ENCODE assay signal across 8 cellular contexts in the genomic region with DNA sequence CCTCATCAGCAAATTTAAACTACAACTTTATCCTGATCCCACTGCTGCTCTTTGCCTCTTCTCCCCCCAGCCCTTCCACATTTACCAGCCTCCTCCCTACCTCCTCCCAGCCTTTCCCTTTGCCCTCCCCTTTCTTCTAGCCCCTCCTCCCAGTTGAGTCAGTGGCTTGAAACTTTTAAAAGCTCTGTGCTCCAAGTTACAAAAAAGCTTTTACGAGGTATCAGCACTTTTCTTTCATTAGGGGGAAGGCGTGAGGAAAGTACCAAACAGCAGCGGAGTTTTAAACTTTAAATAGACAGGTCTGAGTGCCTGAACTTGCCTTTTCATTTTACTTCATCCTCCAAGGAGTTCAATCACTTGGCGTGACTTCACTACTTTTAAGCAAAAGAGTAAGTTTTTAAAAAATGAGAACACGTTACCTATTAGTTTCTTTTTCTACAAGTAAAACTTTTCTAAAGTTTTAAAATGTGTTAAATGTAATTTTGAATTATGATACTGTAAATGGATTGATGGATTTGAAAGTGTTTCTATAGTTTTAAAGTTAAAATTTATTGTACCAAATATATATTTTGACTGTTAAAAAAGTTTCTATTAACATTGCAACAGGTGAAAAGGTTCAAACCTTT. TPM values are rescaled to one million over a fixed set of nuclear protein-coding genes. Genes with fewer than 3 reads are reported as not detected.
DNase-seq lines count a peak whose midpoint lies in the region; ATAC-seq and TF ChIP-seq lines count a peak whose summit lies in the region.

A gene (plus strand): TSS at position 203 of the 626 bp plus-strand sequence. CDS start 11,202 bp downstream, outside the sequence.

- H3K27ac ChIP-seq in psoas muscle, result peak within 1 kb of the TSS; percentile 39

- H3K27ac Mint-ChIP-seq in activated T-cell treated with anti-CD3 and anti-CD28 coated beads, Interleukin-2, amount 50 U/mL, for 72 hours, result no peak within 1 kb of the TSS

- H3K9me3 ChIP-seq in psoas muscle, result no peaks in the 10 kb centered on the region

- peaks cover 34% of the 10 kb centered on the region for H3K27me3 Mint-ChIP-seq in activated T-cell treated with anti-CD3 and anti-CD28 coated beads, Interleukin-2, amount 50 U/mL, for 72 hours (ENCODE audit: low read depth)

- H3K36me3 ChIP-seq in psoas muscle (ENCODE audit: insufficient read depth in 1 of 2, low read depth in 1 of 2), result no peaks in the 10 kb centered on the region

- H3K36me3 Mint-ChIP-seq in activated T-cell treated with anti-CD3 and anti-CD28 coated beads, Interleukin-2, amount 50 U/mL, for 72 hours (ENCODE audit: insufficient read depth in 2 of 2), result peaks cover 1 to 3% of the 10 kb centered on the region in 2 donors

- H3K4me3 Mint-ChIP-seq in activated T-cell treated with anti-CD3 and anti-CD28 coated beads, Interleukin-2, amount 50 U/mL, for 72 hours, result peak within 1 kb of the TSS; percentile 83 to 85

- no peaks in the 10 kb centered on the region for H3K9me3 Mint-ChIP-seq in activated T-cell treated with anti-CD3 and anti-CD28 coated beads, Interleukin-2, amount 50 U/mL, for 72 hours

- H3K4me1 Mint-ChIP-seq in activated T-cell treated with anti-CD3 and anti-CD28 coated beads, Interleukin-2, amount 50 U/mL, for 72 hours (ENCODE audit: low read depth), result peaks cover 21% of the 10 kb centered on the region

- 41 to 42% (median 42%) methylated on average over 5 of the region's 5 CpGs for WGBS in psoas muscle, 3 donors

- TF ChIP-seq CTCF in psoas muscle (IDR thresholded peaks at IDR 0.05), result no peak

- ATAC-seq in activated T-cell treated with anti-CD3 and anti-CD28 coated beads, Interleukin-2, amount 50 U/mL, for 72 hours (replicated peaks in 1 of 2), result no peak
- ATAC-seq in psoas muscle (peak in 3 of 4 donors; percentile 29 to 47 (median 46)), GM19324 (IDR thresholded peaks at IDR 0.05; ENCODE audit: low FRiP score, unreplicated experiment) (no peak)

- no peak for DNase-seq in activated T-cell treated with anti-CD3 and anti-CD28 coated beads, Interleukin-2, amount 50 U/mL, for 72 hours
- DNase-seq in activated T-cell treated with anti-CD3 and anti-CD28 coated beads for 4 hours, result no peak
- peak; percentile 91 for DNase-seq in astrocyte of the hippocampus (ENCODE audit: low read depth, low spot score)
- peak; percentile 72 for DNase-seq in hepatic stellate cell (ENCODE audit: low spot score)
- no peak for DNase-seq in psoas muscle
- DNase-seq in COR-L47 (lab: John Stamatoyannopoulos, UW), result no peak
- no peak for DNase-seq in KG1 (lab: John Stamatoyannopoulos, UW)

- peak within 1 kb of the TSS; percentile 69 for H3K4me3 ChIP-seq in psoas muscle

- H3K4me1 ChIP-seq in psoas muscle, result no peaks in the 10 kb centered on the region

- peaks cover 2 to 36% (median 5%) of the 10 kb centered on the region in 3 donors for H3K27me3 ChIP-seq in psoas muscle (ENCODE audit: insufficient read depth in 3 of 3, low read length in 2 of 3)

- intact Hi-C loops in psoas muscle (cut with DNase I), result loop anchor here in 1 of 2 donors (5.0 to 10.0 kb wide), 3 partner anchors 217 to 859 kb away; no protein-coding TSS in a partner anchor

RNA-seq across cellular contexts. Expression of the gene that starts here (rescaled TPM):
- total RNA-seq in activated T-cell treated with anti-CD3 and anti-CD28 coated beads, Interleukin-2, amount 50 U/mL, for 72 hours, result under 1 TPM in 1 of 2 donors, not detected in 1; 0.19 TPM
- 10 to 100 TPM in 3 of 4 donors, 1 to 10 TPM in 1; 9.8 to 20.2 (median 11.6) TPM for total RNA-seq in psoas muscle
- polyA plus RNA-seq in psoas muscle, result 1 to 10 TPM; 5.8 to 7.5 (median 6.0) TPM

Comparison
In these comparisons a context has a peak if more than half of its experiments do, and no peak if none do; other contexts are left out.
1. RNA of the gene that starts here (total RNA-seq): 9.8 to 20.2 TPM in psoas muscle; 0.19 TPM in activated T-cell treated with anti-CD3 and anti-CD28 coated beads, Interleukin-2, amount 50 U/mL, for 72 hours; every median in the first group is over 4 times any median in the second.
2. ATAC-seq: peak in psoas muscle (3 of 4); none in activated T-cell treated with anti-CD3 and anti-CD28 coated beads, Interleukin-2, amount 50 U/mL, for 72 hours (0 of 2) and GM19324 (single experiment).
3. DNase-seq: peak in astrocyte of the hippocampus (single experiment) and hepatic stellate cell (single experiment); none in activated T-cell treated with anti-CD3 and anti-CD28 coated beads, Interleukin-2, amount 50 U/mL, for 72 hours (0 of 2), activated T-cell treated with anti-CD3 and anti-CD28 coated beads for 4 hours (single experiment), psoas muscle (0 of 2), COR-L47 (single experiment) and KG1 (single experiment).